8 cellular contexts compared by ENCODE assay signal in genomic region chr12:111950961-111951676, GRCh38.
DNase-seq lines count a peak whose midpoint lies in the region; ATAC-seq, FAIRE-seq and TF ChIP-seq lines count a peak whose summit lies in the region.
"Not testable (repeated sequence)": the region's sequence is repeated elsewhere in the genome, so short reads cannot be mapped to it uniquely, and the experiment has no call there.

No MANE protein-coding gene starts in this region.

- H3K27ac ChIP-seq in CD4-positive, alpha-beta T cell (ENCODE audit: low read depth, low read length); K562 (ENCODE audit: extremely low read depth, low read depth, low read length): not testable (repeated sequence)

- ATAC-seq in CD4-positive, alpha-beta T cell (ENCODE audit: poor library complexity): peak; percentile 63
- peak; percentile 86 for ATAC-seq in T-helper 17 cell
- ATAC-seq in activated CD8-positive, alpha-beta T cell treated with anti-CD3 and anti-CD28 coated beads for 36 hours; K562: not testable (repeated sequence)
- peak; percentile 77 for ATAC-seq in activated T-helper 17 cell treated with anti-CD3 and anti-CD28 coated beads, Interleukin-2, amount 50 U/mL, for 72 hours (replicated peaks)
- peak; percentile 57 for ATAC-seq in stimulated activated naive CD8-positive, alpha-beta T cell treated with anti-CD3 and anti-CD28 coated beads, Interleukin-15, amount 100 ng/mL, for 72 hours

- H3K9ac ChIP-seq in K562 (ENCODE audit: insufficient read depth in 1 of 2, low read depth in 2 of 2, low read length in 2 of 2): not testable (repeated sequence)

- in situ Hi-C loops in K562 (cut with MboI): loop anchor here (5.0 kb wide), 1 partner anchor 56 kb away; no protein-coding TSS in a partner anchor

- not testable (repeated sequence) for H3K9me3 Mint-ChIP-seq in CD4-positive, alpha-beta T cell; activated CD8-positive, alpha-beta T cell treated with anti-CD3 and anti-CD28 coated beads for 36 hours; activated T-helper 17 cell treated with anti-CD3 and anti-CD28 coated beads, Interleukin-2, amount 50 U/mL, for 72 hours; immature natural killer cell; stimulated activated naive CD8-positive, alpha-beta T cell treated with anti-CD3 and anti-CD28 coated beads, Interleukin-15, amount 100 ng/mL, for 72 hours

- POLR2A ChIA-PET in CD4-positive, alpha-beta T cell (lab: Charles Lee): interaction anchor here (0.6 to 2.4 kb wide), 3 partner anchors 38 to 62 kb away, joined by 3 to 27 read pairs (median 9); partner anchors contain the start of genes ERP29 and TMEM116
- POLR2A ChIA-PET in activated CD8-positive, alpha-beta T cell treated with anti-CD3 and anti-CD28 coated beads for 36 hours (lab: Charles Lee): interaction anchor here (0.8 kb wide), 1 partner anchor 42 kb away, joined by 4 read pairs; no protein-coding TSS in a partner anchor
- POLR2A ChIA-PET in K562 (lab: Yijun Ruan, JAX): not testable (repeated sequence)

- not testable (repeated sequence) for H3K4me2 ChIP-seq in K562 (ENCODE audit: insufficient read depth, low read length)

- H3K36me3 ChIP-seq in K562 (ENCODE audit: control insufficient read depth, insufficient read depth, low read length): not testable (repeated sequence)

- not testable (repeated sequence) for H4K20me1 ChIP-seq in K562 (replicated peaks; ENCODE audit: control insufficient read depth, insufficient read depth, low read length)

- not testable (repeated sequence) for H3K79me2 ChIP-seq in K562 (ENCODE audit: control insufficient read depth, insufficient read depth, low read length)

- peak overlapping the region; percentile 70 for H3K27ac Mint-ChIP-seq in CD4-positive, alpha-beta T cell
- peak overlapping the region; percentile 83 for H3K27ac Mint-ChIP-seq in T-helper 17 cell
- not testable (repeated sequence) for H3K27ac Mint-ChIP-seq in activated CD8-positive, alpha-beta T cell treated with anti-CD3 and anti-CD28 coated beads for 36 hours; activated T-helper 17 cell treated with anti-CD3 and anti-CD28 coated beads, Interleukin-2, amount 50 U/mL, for 72 hours; immature natural killer cell
- peak overlapping the region in 1 of 2 donors; percentile 27 for H3K27ac Mint-ChIP-seq in stimulated activated naive CD8-positive, alpha-beta T cell treated with anti-CD3 and anti-CD28 coated beads, Interleukin-15, amount 100 ng/mL, for 72 hours

- H2AFZ ChIP-seq in K562 (ENCODE audit: low read depth, low read length): not testable (repeated sequence)

- H3K36me3 Mint-ChIP-seq in CD4-positive, alpha-beta T cell (ENCODE audit: low read depth): peaks cover 34% of the 10 kb centered on the region
- H3K36me3 Mint-ChIP-seq in T-helper 17 cell (ENCODE audit: low read depth); activated T-helper 17 cell treated with anti-CD3 and anti-CD28 coated beads, Interleukin-2, amount 50 U/mL, for 72 hours (ENCODE audit: low read depth); immature natural killer cell: not testable (repeated sequence)
- peaks cover 17% of the 10 kb centered on the region for H3K36me3 Mint-ChIP-seq in activated CD8-positive, alpha-beta T cell treated with anti-CD3 and anti-CD28 coated beads for 36 hours (ENCODE audit: low read depth)

- H3K4me1 Mint-ChIP-seq in CD4-positive, alpha-beta T cell (ENCODE audit: low read depth): peaks cover 52% of the 10 kb centered on the region
- H3K4me1 Mint-ChIP-seq in T-helper 17 cell (peaks cover 30% of the 10 kb centered on the region), immature natural killer cell (peaks cover 13 to 18% of the 10 kb centered on the region in 2 donors)
- H3K4me1 Mint-ChIP-seq in activated CD8-positive, alpha-beta T cell treated with anti-CD3 and anti-CD28 coated beads for 36 hours (ENCODE audit: low read depth): peaks cover 20% of the 10 kb centered on the region
- peaks cover 28% of the 10 kb centered on the region for H3K4me1 Mint-ChIP-seq in activated T-helper 17 cell treated with anti-CD3 and anti-CD28 coated beads, Interleukin-2, amount 50 U/mL, for 72 hours
- H3K4me1 Mint-ChIP-seq in stimulated activated naive CD8-positive, alpha-beta T cell treated with anti-CD3 and anti-CD28 coated beads, Interleukin-15, amount 100 ng/mL, for 72 hours: peaks cover 25% of the 10 kb centered on the region

- not testable (repeated sequence) for TF ChIP-seq POLR2A in K562 (conservative IDR thresholded peaks at IDR 0.05)

- FAIRE-seq in K562 (lab: Jason Lieb, UNC): not testable (repeated sequence)

- H3K4me3 Mint-ChIP-seq in CD4-positive, alpha-beta T cell: peak overlapping the region; percentile 30
- H3K4me3 Mint-ChIP-seq in T-helper 17 cell (peak overlapping the region; percentile 5), immature natural killer cell (peak overlapping the region in 3 of 5 donors; percentile 7 to 48 (median 19))
- H3K4me3 Mint-ChIP-seq in activated CD8-positive, alpha-beta T cell treated with anti-CD3 and anti-CD28 coated beads for 36 hours; stimulated activated naive CD8-positive, alpha-beta T cell treated with anti-CD3 and anti-CD28 coated beads, Interleukin-15, amount 100 ng/mL, for 72 hours: not testable (repeated sequence)
- peak overlapping the region; percentile 8 for H3K4me3 Mint-ChIP-seq in activated T-helper 17 cell treated with anti-CD3 and anti-CD28 coated beads, Interleukin-2, amount 50 U/mL, for 72 hours

- intact Hi-C loops in CD4-positive, alpha-beta T cell (cut with DNase I, micrococcal nuclease); activated CD8-positive, alpha-beta T cell treated with anti-CD3 and anti-CD28 coated beads for 36 hours (cut with micrococcal nuclease); K562 (cut with micrococcal nuclease): not testable (repeated sequence)

- not testable (repeated sequence) for H3K9me1 ChIP-seq in K562 (ENCODE audit: control insufficient read depth, insufficient read depth, low read length)

- not testable (repeated sequence) for H3K27me3 ChIP-seq in CD4-positive, alpha-beta T cell (ENCODE audit: control insufficient read depth, insufficient read depth, low read length); K562 (ENCODE audit: control insufficient read depth in 2 of 2, insufficient read depth in 2 of 2, low read length in 2 of 2)

- H3K9me3 ChIP-seq in CD4-positive, alpha-beta T cell (ENCODE audit: control insufficient read depth, low read length); T-helper 17 cell (ENCODE audit: control insufficient read depth, low read length, poor library complexity, severe bottlenecking); K562 (replicated peaks; ENCODE audit: control insufficient read depth, insufficient read depth, low read depth, low read length): not testable (repeated sequence)

- TF ChIP-seq CTCF in CD4-positive, alpha-beta T cell (IDR thresholded peaks at IDR 0.05); activated CD8-positive, alpha-beta T cell treated with anti-CD3 and anti-CD28 coated beads for 36 hours (IDR thresholded peaks at IDR 0.05); K562 (IDR thresholded peaks at IDR 0.05 in 2 of 3, conservative IDR thresholded peaks at IDR 0.05 in 1 of 3; ENCODE audit: insufficient read depth in 2 of 3, low read depth in 1 of 3, low read length in 3 of 3): not testable (repeated sequence)

- BruUV-seq in K562 (replicated peaks; lab: Mats Ljungman, UMichigan): not testable (repeated sequence)

- DNase-seq in CD4-positive, alpha-beta T cell; T-helper 17 cell; K562 (ENCODE audit: extremely low read depth in 1 of 4, low spot score in 3 of 4); stimulated activated naive CD8-positive, alpha-beta T cell treated with anti-CD3 and anti-CD28 coated beads, Interleukin-15, amount 100 ng/mL, for 72 hours: not testable (repeated sequence)
- DNase-seq in Jurkat, Clone E6-1 (ENCODE audit: low read depth, low spot score): peak; percentile 70
- DNase-seq in activated CD8-positive, alpha-beta T cell treated with anti-CD3 and anti-CD28 coated beads for 36 hours: peak; percentile 7
- peak; percentile 15 to 24 (median 17) for DNase-seq in immature natural killer cell

- not testable (repeated sequence) for TF ChIP-seq EP300 in K562 (IDR thresholded peaks at IDR 0.05; ENCODE audit: low read length)

- WGBS in K562 (ENCODE audit: insufficient coverage, low coverage, missing lambda C conversion rate): 46% methylated on average over 3 of the region's 3 CpGs

- CTCF ChIA-PET in CD4-positive, alpha-beta T cell (lab: Charles Lee): interaction anchor here (1.2 kb wide), 1 partner anchor 43 kb away, joined by 3 read pairs; no protein-coding TSS in a partner anchor
- CTCF ChIA-PET in activated CD8-positive, alpha-beta T cell treated with anti-CD3 and anti-CD28 coated beads for 36 hours (lab: Charles Lee); K562 (lab: Yijun Ruan, JAX; ENCODE audit: low intra/inter-chr PET ratio): not testable (repeated sequence)

- H3K4me1 ChIP-seq in K562 (replicated peaks in 1 of 2; ENCODE audit: control insufficient read depth in 2 of 2, insufficient read depth in 2 of 2, low read length in 2 of 2): not testable (repeated sequence)

- TF ChIP-seq RAD21 in K562 (CRISPR knock-in tag; conservative IDR thresholded peaks at IDR 0.05 in 1 of 2, IDR thresholded peaks at IDR 0.05 in 1 of 2): not testable (repeated sequence)

- H3K4me3 ChIP-seq in Jurkat, Clone E6-1 (ENCODE audit: low read length); K562: not testable (repeated sequence)

- not testable (repeated sequence) for H3K27me3 Mint-ChIP-seq in CD4-positive, alpha-beta T cell; T-helper 17 cell; activated CD8-positive, alpha-beta T cell treated with anti-CD3 and anti-CD28 coated beads for 36 hours; activated T-helper 17 cell treated with anti-CD3 and anti-CD28 coated beads, Interleukin-2, amount 50 U/mL, for 72 hours; immature natural killer cell (ENCODE audit: low read depth in 3 of 3); stimulated activated naive CD8-positive, alpha-beta T cell treated with anti-CD3 and anti-CD28 coated beads, Interleukin-15, amount 100 ng/mL, for 72 hours

TF ChIP-seq in K562, 482 proteins besides CTCF, POLR2A, EP300 and RAD21 (continues in another document):
- peak; percentile 92 for TF ChIP-seq ZNF146 (CRISPR knock-in tag; IDR thresholded peaks at IDR 0.05; ENCODE audit: unreplicated experiment)
- peak; percentile 27; the same call in 1 of the 2 replicates for TF ChIP-seq BCOR (IDR thresholded peaks at IDR 0.05)
- TF ChIP-seq KDM1A (IDR thresholded peaks at IDR 0.05): 0 out of 4 replicates have a peak, but pooled peaks of 1 of the 2 experiments have one; percentile 33
